ENCODE assay signal across 8 cellular contexts in genomic region chr1:25232866-25233784, GRCh38. TPM values are rescaled to one million over a fixed set of nuclear protein-coding genes. Genes with fewer than 3 reads are reported as not detected.
DNase-seq lines count a peak whose midpoint lies in the region; ATAC-seq, FAIRE-seq and TF ChIP-seq lines count a peak whose summit lies in the region.

No MANE protein-coding gene starts in this region.

- no peaks in the 10 kb centered on the region for H3K9me3 Mint-ChIP-seq in activated CD4-positive, alpha-beta memory T cell treated with anti-CD3 and anti-CD28 coated beads, Interleukin-2, amount 10 ng/mL, durations not matched to agents 7 days and 5 days

- peaks cover 26% of the 10 kb centered on the region for H3K36me3 Mint-ChIP-seq in activated CD4-positive, alpha-beta memory T cell treated with anti-CD3 and anti-CD28 coated beads, Interleukin-2, amount 10 ng/mL, durations not matched to agents 7 days and 5 days (ENCODE audit: low read depth)

- DNase-seq in GM12891 (ENCODE audit: insufficient read length, low spot score) (peak; percentile 48), NCI-H510A treated with DMSO at 0.1 percent for 48 hours (lab: John Stamatoyannopoulos, UW) (peak; percentile 36), epithelial cell of esophagus (ENCODE audit: low read depth) (peak; percentile 88), middle frontal gyrus (ENCODE audit: extremely low spot score, low spot score) (peak; percentile 31)
- peak; percentile 84 for DNase-seq in activated CD4-positive, alpha-beta memory T cell treated with anti-CD3 and anti-CD28 coated beads, Interleukin-2, amount 10 ng/mL, durations not matched to agents 7 days and 5 days
- DNase-seq in stimulated activated naive CD4-positive, alpha-beta T cell treated with Interleukin-2 at 50 U/mL for 16 hours (lab: John Stamatoyannopoulos, UW), result peak; percentile 49

- no peak overlapping the region for H3K4me3 Mint-ChIP-seq in activated CD4-positive, alpha-beta memory T cell treated with anti-CD3 and anti-CD28 coated beads, Interleukin-2, amount 10 ng/mL, durations not matched to agents 7 days and 5 days

- H3K4me1 Mint-ChIP-seq in activated CD4-positive, alpha-beta memory T cell treated with anti-CD3 and anti-CD28 coated beads, Interleukin-2, amount 10 ng/mL, durations not matched to agents 7 days and 5 days, result peaks cover 33% of the 10 kb centered on the region

- no peak overlapping the region for H3K27ac Mint-ChIP-seq in activated CD4-positive, alpha-beta memory T cell treated with anti-CD3 and anti-CD28 coated beads, Interleukin-2, amount 10 ng/mL, durations not matched to agents 7 days and 5 days

- CTCF ChIA-PET in activated CD4-positive, alpha-beta memory T cell treated with anti-CD3 and anti-CD28 coated beads, Interleukin-2, amount 10 ng/mL, durations not matched to agents 7 days and 5 days (lab: Charles Lee), result interaction anchor here (0.8 to 1.5 kb wide), 8 partner anchors 10 to 591 kb away, joined by 3 to 6 read pairs (median 3); partner anchors contain the start of gene RSRP1

- no peak for TF ChIP-seq CTCF in epithelial cell of esophagus (IDR thresholded peaks at IDR 0.05; ENCODE audit: insufficient read depth, low read depth, low read length, missing control alignments)

- peak; percentile 65 for ATAC-seq in HG03045 (IDR thresholded peaks at IDR 0.05; ENCODE audit: unreplicated experiment)

- FAIRE-seq in A204.1 (lab: Jason Lieb, UNC) (peak; percentile 97), GM12891 (lab: Jason Lieb, UNC) (peak; percentile 98)

- POLR2A ChIA-PET in activated CD4-positive, alpha-beta memory T cell treated with anti-CD3 and anti-CD28 coated beads, Interleukin-2, amount 10 ng/mL, durations not matched to agents 7 days and 5 days (lab: Charles Lee), result interaction anchor here (0.6 to 3.9 kb wide), 30 partner anchors 9 to 1274 kb away, joined by 3 to 157 read pairs (median 4); partner anchors contain the start of genes LDLRAP1, MACO1, MTFR1L and PNRC2

- H3K4me3 ChIP-seq in epithelial cell of esophagus (ENCODE audit: low read length), result peak overlapping the region; percentile 92

- H3K27me3 Mint-ChIP-seq in activated CD4-positive, alpha-beta memory T cell treated with anti-CD3 and anti-CD28 coated beads, Interleukin-2, amount 10 ng/mL, durations not matched to agents 7 days and 5 days, result no peaks in the 10 kb centered on the region

- TF ChIP-seq POLR2A in GM12891 (IDR thresholded peaks at IDR 0.05; ENCODE audit: low read depth, low read length), result no peak; the same call in 1 of the 2 replicates

TF ChIP-seq in GM12891, 5 proteins besides CTCF, POLR2A, EP300 and RAD21:
- TF ChIP-seq TAF1 (IDR thresholded peaks at IDR 0.05; ENCODE audit: low read depth, low read length) (no peak; the same call in 1 of the 2 replicates), POLR2AphosphoS5 (IDR thresholded peaks at IDR 0.05; ENCODE audit: low read depth, low read length) (peak; percentile 21; the same call in 1 of the 2 replicates), POU2F2 (IDR thresholded peaks at IDR 0.05; ENCODE audit: low read depth, low read length) (peak; percentile 54; the same call in 1 of the 2 replicates), PAX5 (IDR thresholded peaks at IDR 0.05; ENCODE audit: insufficient read depth, low read length, severe bottlenecking) (no peak)

RNA-seq across cellular contexts. Expression of gene SYF2, which starts 0.8 kb away (rescaled TPM):
- polyA plus RNA-seq in GM12891 (2012; ENCODE audit: low read depth, missing spikeins), result 62.6 TPM
- total RNA-seq in activated CD4-positive, alpha-beta memory T cell treated with anti-CD3 and anti-CD28 coated beads, Interleukin-2, amount 10 ng/mL, durations not matched to agents 7 days and 5 days, result 10 to 100 TPM; 53.4 to 53.5 TPM

RNA-seq across cellular contexts. Expression of gene RSRP1, which starts 14.1 kb away (rescaled TPM):
- 125 TPM for polyA plus RNA-seq in GM12891 (2012; ENCODE audit: low read depth, missing spikeins)
- 100 to 1,000 TPM; 236 to 237 TPM for total RNA-seq in activated CD4-positive, alpha-beta memory T cell treated with anti-CD3 and anti-CD28 coated beads, Interleukin-2, amount 10 ng/mL, durations not matched to agents 7 days and 5 days

RNA-seq across cellular contexts. Expression of gene RHD, which starts 39.2 kb away (rescaled TPM):
- 0.06 TPM for polyA plus RNA-seq in GM12891 (2012; ENCODE audit: low read depth, missing spikeins)
- not detected for total RNA-seq in activated CD4-positive, alpha-beta memory T cell treated with anti-CD3 and anti-CD28 coated beads, Interleukin-2, amount 10 ng/mL, durations not matched to agents 7 days and 5 days

Comparison
In these comparisons a context has a peak if more than half of its experiments do, and no peak if none do; other contexts are left out.
1. Peak in every context shown above with its lines: DNase-seq, ATAC-seq and H3K4me3 ChIP-seq.
2. DNase-seq: peak in every context shown above with its lines; median percentile 88 in epithelial cell of esophagus; 84 in activated CD4-positive, alpha-beta memory T cell treated with anti-CD3 and anti-CD28 coated beads, Interleukin-2, amount 10 ng/mL, durations not matched to agents 7 days and 5 days; 49 in stimulated activated naive CD4-positive, alpha-beta T cell treated with Interleukin-2 at 50 U/mL for 16 hours; 48 in GM12891; 36 in NCI-H510A treated with DMSO at 0.1 percent for 48 hours; 31 in middle frontal gyrus.